ENCODE assay signal across 22 cellular contexts in genomic region chr6:47366335-47366879, GRCh38.
"Had no signal": no experiment of that assay in that cellular context is flagged by ENCODE, and none has a peak within 500 bp of the region (broad histone marks: within the 10 kb centered on the region; RNA-seq: fewer than 3 reads in every experiment).

No MANE protein-coding gene starts in this region.

- FAIRE-seq: astrocyte, RCC 7860 had no signal

- H3K4me3 ChIP-seq: cardiac muscle cell had no signal

- H3K36me3 ChIP-seq: cardiac muscle cell had no signal

- H3K27ac ChIP-seq: cardiac muscle cell had no signal

- H3K27me3 ChIP-seq: cardiac muscle cell had no signal

- ATAC-seq: activated CD8-positive, alpha-beta memory T cell treated with anti-CD3 and anti-CD28 coated beads, Interleukin-2, amount 10 ng/mL, durations not matched to agents 7 days and 5 days had no signal

- DNase-seq: activated B cell treated with CpG ODN at 0.5 μM for 24 hours; activated CD4-positive, alpha-beta T cell treated with anti-CD3 and anti-CD28 coated beads for 1 hour; activated CD4-positive, alpha-beta T cell treated with anti-CD3 and anti-CD28 coated beads, Interleukin-2, amount 10 ng/mL, durations not matched to agents 24 days and 14 days; activated CD4-positive, alpha-beta T cell treated with anti-CD3 and anti-CD28 coated beads, Interleukin-2, amount 50 U/mL, for 48 hours; activated CD8-positive, alpha-beta memory T cell treated with anti-CD3 and anti-CD28 coated beads, Interleukin-2, amount 10 ng/mL, durations not matched to agents 7 days and 5 days; activated effector memory CD4-positive, alpha-beta T cell treated with Interleukin-2 at 50 U/mL for 16 hours; activated naive CD4-positive, alpha-beta T cell; activated T-cell treated with anti-CD3 and anti-CD28 coated beads, Interleukin-2, amount 50 U/mL, for 24 hours; amniotic stem cell; NCI-H1092; NCI-H1417 treated with DMSO at 0.1 percent for 48 hours; NCI-H1694; NCI-H2029; NCI-H2107; NCI-H345; NCI-H510A; NCI-H526 treated with DMSO at 0.1 percent for 48 hours; NK-92 treated with Interleukin-12 subunit alpha and Interleukin-12 subunit beta, amount 100 ng/mL, for 24 hours; SHP77 treated with DMSO at 0.1 percent for 48 hours had no signal
